ENCODE assay signal across 2 cellular contexts in the genomic region with DNA sequence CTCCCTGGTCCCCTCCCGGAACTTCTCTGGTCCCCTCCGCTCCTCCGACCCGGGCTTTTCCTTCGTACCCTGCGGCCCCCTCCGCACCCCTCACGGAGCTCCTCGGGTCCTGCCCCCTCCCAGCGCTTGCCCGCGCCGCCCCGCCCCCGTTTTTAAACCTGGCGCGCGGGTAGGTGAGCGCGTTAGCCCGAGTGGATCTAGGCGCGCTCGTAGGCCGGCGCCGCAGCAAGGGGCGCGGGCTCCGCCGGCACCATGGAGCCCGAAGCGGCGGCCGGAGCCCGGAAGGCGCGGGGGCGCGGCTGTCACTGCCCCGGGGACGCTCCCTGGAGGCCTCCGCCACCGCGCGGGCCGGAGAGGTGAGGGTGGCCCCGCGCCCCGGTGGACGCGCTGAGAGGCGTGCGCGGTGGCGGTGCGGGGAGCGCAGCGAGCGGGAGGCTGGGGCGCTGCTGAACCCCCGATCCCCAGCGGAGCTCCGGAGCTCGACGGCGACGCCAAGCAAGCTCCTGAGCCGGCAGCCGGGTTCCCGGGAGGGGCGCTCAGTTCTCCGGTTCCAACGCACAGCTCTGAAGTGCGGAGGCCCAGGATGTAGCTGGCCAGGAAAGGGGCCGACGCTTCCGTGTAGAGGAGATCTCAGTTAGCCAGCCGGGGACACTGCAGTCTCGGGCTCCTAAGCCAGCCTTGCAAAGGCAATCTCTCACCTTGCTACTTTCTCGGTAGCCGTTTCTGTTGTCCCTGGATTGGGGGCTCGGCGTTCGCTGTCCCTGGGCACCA.
A peak's percentile ranks its signal among the peaks of the same experiment; 100 is the strongest.
TF ChIP-seq lines count a peak whose summit lies in the region.

A gene with protein sequence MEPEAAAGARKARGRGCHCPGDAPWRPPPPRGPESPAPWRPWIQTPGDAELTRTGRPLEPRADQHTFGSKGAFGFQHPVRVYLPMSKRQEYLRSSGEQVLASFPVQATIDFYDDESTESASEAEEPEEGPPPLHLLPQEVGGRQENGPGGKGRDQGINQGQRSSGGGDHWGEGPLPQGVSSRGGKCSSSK (plus strand): TSS at position 182 of the 771 bp plus-strand sequence. CDS start 71 bp downstream, at position 253.

TF ChIP-seq in K562, 482 proteins besides CTCF, POLR2A, EP300 and RAD21 (continued from another document):
- TF ChIP-seq, protein P1, sequence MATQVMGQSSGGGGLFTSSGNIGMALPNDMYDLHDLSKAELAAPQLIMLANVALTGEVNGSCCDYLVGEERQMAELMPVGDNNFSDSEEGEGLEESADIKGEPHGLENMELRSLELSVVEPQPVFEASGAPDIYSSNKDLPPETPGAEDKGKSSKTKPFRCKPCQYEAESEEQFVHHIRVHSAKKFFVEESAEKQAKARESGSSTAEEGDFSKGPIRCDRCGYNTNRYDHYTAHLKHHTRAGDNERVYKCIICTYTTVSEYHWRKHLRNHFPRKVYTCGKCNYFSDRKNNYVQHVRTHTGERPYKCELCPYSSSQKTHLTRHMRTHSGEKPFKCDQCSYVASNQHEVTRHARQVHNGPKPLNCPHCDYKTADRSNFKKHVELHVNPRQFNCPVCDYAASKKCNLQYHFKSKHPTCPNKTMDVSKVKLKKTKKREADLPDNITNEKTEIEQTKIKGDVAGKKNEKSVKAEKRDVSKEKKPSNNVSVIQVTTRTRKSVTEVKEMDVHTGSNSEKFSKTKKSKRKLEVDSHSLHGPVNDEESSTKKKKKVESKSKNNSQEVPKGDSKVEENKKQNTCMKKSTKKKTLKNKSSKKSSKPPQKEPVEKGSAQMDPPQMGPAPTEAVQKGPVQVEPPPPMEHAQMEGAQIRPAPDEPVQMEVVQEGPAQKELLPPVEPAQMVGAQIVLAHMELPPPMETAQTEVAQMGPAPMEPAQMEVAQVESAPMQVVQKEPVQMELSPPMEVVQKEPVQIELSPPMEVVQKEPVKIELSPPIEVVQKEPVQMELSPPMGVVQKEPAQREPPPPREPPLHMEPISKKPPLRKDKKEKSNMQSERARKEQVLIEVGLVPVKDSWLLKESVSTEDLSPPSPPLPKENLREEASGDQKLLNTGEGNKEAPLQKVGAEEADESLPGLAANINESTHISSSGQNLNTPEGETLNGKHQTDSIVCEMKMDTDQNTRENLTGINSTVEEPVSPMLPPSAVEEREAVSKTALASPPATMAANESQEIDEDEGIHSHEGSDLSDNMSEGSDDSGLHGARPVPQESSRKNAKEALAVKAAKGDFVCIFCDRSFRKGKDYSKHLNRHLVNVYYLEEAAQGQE (CRISPR knock-in tag; IDR thresholded peaks at IDR 0.05; ENCODE audit: low read depth) = no peak
- TF ChIP-seq CREB1 (IDR thresholded peaks at IDR 0.05) (no peak), CREB1 (CRISPR knock-in tag; IDR thresholded peaks at IDR 0.05) (no peak), ETV5 (CRISPR knock-in tag; IDR thresholded peaks at IDR 0.05; ENCODE audit: low read depth) (no peak), CBX3 (IDR thresholded peaks at IDR 0.05; ENCODE audit: borderline replicate concordance in 1 of 2, low read length in 2 of 2) (peak in 1 of 2 experiments; percentile 2; a peak in 1 of 3 replicates)

TF ChIP-seq in liver, 16 proteins besides CTCF, POLR2A, EP300 and RAD21 (continued from another document):
- TF ChIP-seq, protein P1 (IDR thresholded peaks at IDR 0.05) = no peak
- TF ChIP-seq, protein P2, sequence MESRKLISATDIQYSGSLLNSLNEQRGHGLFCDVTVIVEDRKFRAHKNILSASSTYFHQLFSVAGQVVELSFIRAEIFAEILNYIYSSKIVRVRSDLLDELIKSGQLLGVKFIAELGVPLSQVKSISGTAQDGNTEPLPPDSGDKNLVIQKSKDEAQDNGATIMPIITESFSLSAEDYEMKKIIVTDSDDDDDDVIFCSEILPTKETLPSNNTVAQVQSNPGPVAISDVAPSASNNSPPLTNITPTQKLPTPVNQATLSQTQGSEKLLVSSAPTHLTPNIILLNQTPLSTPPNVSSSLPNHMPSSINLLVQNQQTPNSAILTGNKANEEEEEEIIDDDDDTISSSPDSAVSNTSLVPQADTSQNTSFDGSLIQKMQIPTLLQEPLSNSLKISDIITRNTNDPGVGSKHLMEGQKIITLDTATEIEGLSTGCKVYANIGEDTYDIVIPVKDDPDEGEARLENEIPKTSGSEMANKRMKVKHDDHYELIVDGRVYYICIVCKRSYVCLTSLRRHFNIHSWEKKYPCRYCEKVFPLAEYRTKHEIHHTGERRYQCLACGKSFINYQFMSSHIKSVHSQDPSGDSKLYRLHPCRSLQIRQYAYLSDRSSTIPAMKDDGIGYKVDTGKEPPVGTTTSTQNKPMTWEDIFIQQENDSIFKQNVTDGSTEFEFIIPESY (IDR thresholded peaks at IDR 0.05) = no peak
- TF ChIP-seq, protein P3, sequence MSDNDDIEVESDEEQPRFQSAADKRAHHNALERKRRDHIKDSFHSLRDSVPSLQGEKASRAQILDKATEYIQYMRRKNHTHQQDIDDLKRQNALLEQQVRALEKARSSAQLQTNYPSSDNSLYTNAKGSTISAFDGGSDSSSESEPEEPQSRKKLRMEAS (IDR thresholded peaks at IDR 0.05) = no peak
